20 cellular contexts compared by ENCODE assay signal in genomic region chr14:103547941-103548462, GRCh38. TPM values are rescaled to one million over a fixed set of nuclear protein-coding genes. Genes with fewer than 3 reads are reported as not detected.
DNase-seq lines count a peak whose midpoint lies in the region; ATAC-seq and TF ChIP-seq lines count a peak whose summit lies in the region.
"Had no signal": no experiment of that assay in that cellular context is flagged by ENCODE, and none has a peak within 500 bp of the region (broad histone marks: within the 10 kb centered on the region; RNA-seq: fewer than 3 reads in every experiment).

No MANE protein-coding gene starts in this region.

- ATAC-seq in left ventricle myocardium superior (no peak), GM19463 (IDR thresholded peaks at IDR 0.05; ENCODE audit: unreplicated experiment) (no peak)
- no peak for ATAC-seq in stimulated activated naive B cell treated with anti-CD40 and anti-IgM and Interleukin-4, amounts not matched to agents 10 μg/mL and 1 μg/mL and 100 μg/mL, for 72 hours (replicated peaks)

- peaks cover 39 to 100% (median 93%) of the 10 kb centered on the region in 11 experiments for H4K20me1 ChIP-seq in BLaER1 treated with 17β-estradiol and CSF1 and Interleukin-3, amounts not matched to agents 10 nM and 100 nM

- H3K27me3 Mint-ChIP-seq in stimulated activated naive B cell treated with anti-CD40 and anti-IgM and Interleukin-4, amounts not matched to agents 10 μg/mL and 1 μg/mL and 100 μg/mL, for 72 hours: no peaks in the 10 kb centered on the region
- no peaks in the 10 kb centered on the region for H3K27me3 Mint-ChIP-seq in mesothelial cell of epicardium (ENCODE audit: low read depth)
- H3K27me3 Mint-ChIP-seq: CD4-positive, alpha-beta T cell had no signal

- DNase-seq in left ventricle myocardium superior (peak; percentile 26), posterior vena cava (ENCODE audit: low spot score) (peak; percentile 72), foreskin melanocyte (no peak), mesothelial cell of epicardium (ENCODE audit: low spot score in 2 of 2, unreplicated experiment in 2 of 2) (no peak)
- DNase-seq in stimulated activated naive B cell treated with anti-CD40 and anti-IgM and Interleukin-4, amounts not matched to agents 10 μg/mL and 1 μg/mL and 100 μg/mL, for 72 hours: no peak
- DNase-seq: ACHN; AML-193; Calu3; CD4-positive, alpha-beta T cell; GOT3; NCI-H1417; NCI-H2029; NCI-H2171; NCI-H446; NK-92 treated with Interleukin-12 subunit alpha and Interleukin-12 subunit beta, amount 100 ng/mL, for 24 hours; SJCRH30 had no signal

- no peak for TF ChIP-seq CTCF in mesothelial cell of epicardium (IDR thresholded peaks at IDR 0.05; ENCODE audit: unreplicated experiment)

- no peak overlapping the region for H3K4me3 Mint-ChIP-seq in stimulated activated naive B cell treated with anti-CD40 and anti-IgM and Interleukin-4, amounts not matched to agents 10 μg/mL and 1 μg/mL and 100 μg/mL, for 72 hours
- H3K4me3 Mint-ChIP-seq in mesothelial cell of epicardium: no peak overlapping the region
- H3K4me3 Mint-ChIP-seq: CD4-positive, alpha-beta T cell had no signal

- peaks cover 3 to 12% of the 10 kb centered on the region in 2 donors for H3K36me3 Mint-ChIP-seq in stimulated activated naive B cell treated with anti-CD40 and anti-IgM and Interleukin-4, amounts not matched to agents 10 μg/mL and 1 μg/mL and 100 μg/mL, for 72 hours
- peaks cover 2% of the 10 kb centered on the region for H3K36me3 Mint-ChIP-seq in mesothelial cell of epicardium

- H3K4me3 ChIP-seq in BLaER1 treated with 17β-estradiol and CSF1 and Interleukin-3, amounts not matched to agents 10 nM and 100 nM: no peak overlapping the region
- H3K4me3 ChIP-seq: K562, SJCRH30 had no signal

- peak overlapping the region in 3 of 11 experiments; percentile 55 to 70 (median 59); a peak in 4 of 22 replicates for H3K9ac ChIP-seq in BLaER1 treated with 17β-estradiol and CSF1 and Interleukin-3, amounts not matched to agents 10 nM and 100 nM

- no peak overlapping the region for H3K27ac Mint-ChIP-seq in stimulated activated naive B cell treated with anti-CD40 and anti-IgM and Interleukin-4, amounts not matched to agents 10 μg/mL and 1 μg/mL and 100 μg/mL, for 72 hours
- H3K27ac Mint-ChIP-seq in mesothelial cell of epicardium: no peak overlapping the region
- H3K27ac Mint-ChIP-seq: CD4-positive, alpha-beta T cell had no signal

- peak overlapping the region in 10 of 11 experiments; percentile 60 to 98 (median 92); a peak in 16 of 22 replicates for H3K4me2 ChIP-seq in BLaER1 treated with 17β-estradiol and CSF1 and Interleukin-3, amounts not matched to agents 10 nM and 100 nM

- peaks cover 73 to 100% (median 94%) of the 10 kb centered on the region in 10 experiments for H3K4me1 ChIP-seq in BLaER1 treated with 17β-estradiol and CSF1 and Interleukin-3, amounts not matched to agents 10 nM and 100 nM

- intact Hi-C loops in left ventricle myocardium superior (cut with micrococcal nuclease): no loop called here
- intact Hi-C loops in posterior vena cava (cut with DNase I): loop anchor here in 1 of 2 donors (2.0 to 5.0 kb wide), 2 partner anchors 29 to 46 kb away; no protein-coding TSS in a partner anchor

- H3K36me3 ChIP-seq in BLaER1 treated with 17β-estradiol and CSF1 and Interleukin-3, amounts not matched to agents 10 nM and 100 nM: no peaks in the 10 kb centered on the region
- H3K36me3 ChIP-seq: SJCRH30 had no signal

- no peaks in the 10 kb centered on the region for H3K9me3 Mint-ChIP-seq in stimulated activated naive B cell treated with anti-CD40 and anti-IgM and Interleukin-4, amounts not matched to agents 10 μg/mL and 1 μg/mL and 100 μg/mL, for 72 hours
- no peaks in the 10 kb centered on the region for H3K9me3 Mint-ChIP-seq in mesothelial cell of epicardium
- H3K9me3 Mint-ChIP-seq: CD4-positive, alpha-beta T cell had no signal

- H3K27me3 ChIP-seq in BLaER1 treated with 17β-estradiol and CSF1 and Interleukin-3, amounts not matched to agents 10 nM and 100 nM: peaks cover 0 to 13% (median 0%) of the 10 kb centered on the region in 11 experiments; a peak in 5 of 22 replicates
- H3K27me3 ChIP-seq: SJCRH30 had no signal

- peaks cover 5 to 10% of the 10 kb centered on the region in 2 donors for H3K4me1 Mint-ChIP-seq in stimulated activated naive B cell treated with anti-CD40 and anti-IgM and Interleukin-4, amounts not matched to agents 10 μg/mL and 1 μg/mL and 100 μg/mL, for 72 hours
- no peaks in the 10 kb centered on the region for H3K4me1 Mint-ChIP-seq in mesothelial cell of epicardium

- no peak overlapping the region for H3K27ac ChIP-seq in BLaER1 treated with 17β-estradiol and CSF1 and Interleukin-3, amounts not matched to agents 10 nM and 100 nM
- peak overlapping the region; percentile 80 for H3K27ac ChIP-seq in angular gyrus (ENCODE audit: low read depth, low read length)
- H3K27ac ChIP-seq: SJCRH30 had no signal

- H3K9me3 ChIP-seq in BLaER1 treated with 17β-estradiol and CSF1 and Interleukin-3, amounts not matched to agents 10 nM and 100 nM (replicated peaks in 1 of 11): no peaks in the 10 kb centered on the region
- H3K9me3 ChIP-seq: SJCRH30 had no signal

RNA-seq across cellular contexts. Expression of gene BAG5, which starts 14.5 kb away (rescaled TPM):
- total RNA-seq in left ventricle myocardium superior: 16.4 TPM
- total RNA-seq in posterior vena cava: 10 to 100 TPM; 29.0 to 30.4 TPM
- total RNA-seq in mesothelial cell of epicardium: 21.8 to 23.5 TPM (median 22.2 TPM) in 3 replicates

RNA-seq across cellular contexts. Expression of gene COA8, which starts 14.8 kb away (rescaled TPM):
- 56.2 TPM for total RNA-seq in left ventricle myocardium superior
- 10 to 100 TPM; 33.9 to 40.3 TPM for total RNA-seq in posterior vena cava
- total RNA-seq in mesothelial cell of epicardium: 35.4 to 38.8 TPM (median 36.0 TPM) in 3 replicates

RNA-seq across cellular contexts. Expression of gene TRMT61A, which starts 19.0 kb away (rescaled TPM):
- 5.5 TPM for total RNA-seq in left ventricle myocardium superior
- total RNA-seq in posterior vena cava: 10 to 100 TPM; 16.2 to 18.0 TPM
- 8.7 to 9.5 TPM (median 9.5 TPM) in 3 replicates for total RNA-seq in mesothelial cell of epicardium

RNA-seq across cellular contexts. Expression of gene CKB, which starts 25.4 kb away (rescaled TPM):
- total RNA-seq in left ventricle myocardium superior: 533 TPM
- 100 to 1,000 TPM; 354 to 709 TPM for total RNA-seq in posterior vena cava
- total RNA-seq in mesothelial cell of epicardium: 50.6 to 56.7 TPM (median 53.3 TPM) in 3 replicates

Comparison
In these comparisons a context has a peak if more than half of its experiments do, and no peak if none do; other contexts are left out.
1. DNase-seq: peak in left ventricle myocardium superior (single experiment) and posterior vena cava (single experiment); none in foreskin melanocyte (single experiment), stimulated activated naive B cell treated with anti-CD40 and anti-IgM and Interleukin-4, amounts not matched to agents 10 μg/mL and 1 μg/mL and 100 μg/mL, for 72 hours (single experiment) and mesothelial cell of epicardium (0 of 2).